Comparison of ENCODE assay signal across 8 cellular contexts in genomic region chr17:1783834-1784611, GRCh38. TPM values are rescaled to one million over a fixed set of nuclear protein-coding genes. Genes with fewer than 3 reads are reported as not detected.
A peak's percentile ranks its signal among the peaks of the same experiment; 100 is the strongest.
DNase-seq lines count a peak whose midpoint lies in the region; ATAC-seq and TF ChIP-seq lines count a peak whose summit lies in the region.

No MANE protein-coding gene starts in this region.

- no peaks in the 10 kb centered on the region for H3K27me3 ChIP-seq in Karpas-422 (ENCODE audit: low read length)
- H3K27me3 ChIP-seq in adipocyte (replicated peaks; ENCODE audit: control insufficient read depth, insufficient read depth, low read length), result no peaks in the 10 kb centered on the region
- no peaks in the 10 kb centered on the region for H3K27me3 ChIP-seq in heart left ventricle

- peak; percentile 47 for DNase-seq in EL
- peak; percentile 57 for DNase-seq in Karpas-422
- peak; percentile 82 for DNase-seq in adipocyte (ENCODE audit: low read depth)
- peak in 4 of 5 donors; percentile 75 to 91 (median 82) for DNase-seq in heart left ventricle
- peak; percentile 78 for DNase-seq in renal cortical epithelial cell (ENCODE audit: low read depth)
- no peak for DNase-seq in stimulated activated CD8-positive, alpha-beta memory T cell treated with anti-CD3 and anti-CD28 coated beads, Interleukin-4, amount 100 ng/mL, for 48 hours
- no peak for DNase-seq in NCI-H446 treated with DMSO at 0.1 percent for 48 hours (lab: John Stamatoyannopoulos, UW)
- no peak for DNase-seq in COR-L47 (lab: John Stamatoyannopoulos, UW)

- no peak overlapping the region for H2AFZ ChIP-seq in Karpas-422 (ENCODE audit: low read length)

- TF ChIP-seq CTCF in heart left ventricle (IDR thresholded peaks at IDR 0.05), result peak; percentile 45 to 81 (median 72)

- intact Hi-C loops in heart left ventricle (cut with DNase I), result loop anchor here (1.0 to 10.0 kb wide), 11 partner anchors 59 to 119 kb away; partner anchors contain the start of gene WDR81 (in 5 of the 10)

- H3K79me2 ChIP-seq in Karpas-422 (ENCODE audit: low read length), result no peaks in the 10 kb centered on the region

- H3K4me1 ChIP-seq in Karpas-422 (ENCODE audit: low read length) (no peaks in the 10 kb centered on the region), adipocyte (ENCODE audit: control insufficient read depth, insufficient read depth, low read length) (peaks cover 74% of the 10 kb centered on the region), heart left ventricle (peaks cover 5 to 89% (median 60%) of the 10 kb centered on the region in 12 donors)

- H3K4me3 ChIP-seq in Karpas-422 (ENCODE audit: low read length) (no peak overlapping the region), adipocyte (ENCODE audit: low read length) (peak overlapping the region; percentile 62), heart left ventricle (peak overlapping the region in 8 of 12 donors; percentile 12 to 43 (median 20))

- no peaks in the 10 kb centered on the region for H3K9me2 ChIP-seq in Karpas-422 (replicated peaks; ENCODE audit: insufficient read depth, low read length)

- no peaks in the 10 kb centered on the region for H4K20me1 ChIP-seq in Karpas-422 (ENCODE audit: insufficient read depth, low read depth, low read length)

- H3K9me3 ChIP-seq in Karpas-422 (ENCODE audit: low read length) (no peaks in the 10 kb centered on the region), adipocyte (ENCODE audit: control insufficient read depth, low read length) (no peaks in the 10 kb centered on the region), heart left ventricle (no peaks in the 10 kb centered on the region)

- H3K9ac ChIP-seq in Karpas-422 (ENCODE audit: low read length), result no peak overlapping the region
- peak overlapping the region; percentile 95 for H3K9ac ChIP-seq in adipocyte (ENCODE audit: low read length)

- 47 to 52% (median 50%) methylated on average over 16 of the region's 16 CpGs for WGBS in heart left ventricle, 4 donors

- peak in 1 of 2 donors; percentile 69 for TF ChIP-seq POLR2A in heart left ventricle (IDR thresholded peaks at IDR 0.05)

- ATAC-seq in heart left ventricle, result peak; percentile 74 to 86 (median 80)

- no peak overlapping the region for H3K4me2 ChIP-seq in Karpas-422 (ENCODE audit: low read depth, low read length, poor library complexity, severe bottlenecking)

- no peak overlapping the region for H3K27ac ChIP-seq in Karpas-422 (ENCODE audit: low read length)
- H3K27ac ChIP-seq in heart left ventricle, result peak overlapping the region; percentile 83 to 97 (median 92)

- H3K36me3 ChIP-seq in Karpas-422 (ENCODE audit: insufficient read depth, low read length) (peaks cover 24% of the 10 kb centered on the region; the same call in 1 of the 2 replicates), adipocyte (ENCODE audit: control insufficient read depth, insufficient read depth, low read length, severe bottlenecking) (peaks cover 6% of the 10 kb centered on the region), heart left ventricle (peaks cover 0 to 23% (median 12%) of the 10 kb centered on the region in 9 donors)

RNA-seq across cellular contexts. Expression of gene SERPINF1, which starts 22.2 kb away (rescaled TPM):
- total RNA-seq in Karpas-422 (2014; rRNA removed; shearing (Covaris generic); ENCODE audit: low replicate concordance), result 45.5 and 62.2 TPM in 2 replicates
- total RNA-seq in heart left ventricle, result 100 to 1,000 TPM in 5 of 9 donors, 10 to 100 TPM in 4; 67.5 to 460 (median 103) TPM
- polyA plus RNA-seq in heart left ventricle, result 100 to 1,000 TPM; 101 to 125 TPM
- 0.70 and 4.9 TPM in 2 replicates for total RNA-seq in renal cortical epithelial cell

RNA-seq across cellular contexts. Expression of gene SERPINF2, which starts 41.4 kb away (rescaled TPM):
- total RNA-seq in Karpas-422 (2014; rRNA removed; shearing (Covaris generic); ENCODE audit: low replicate concordance), result 0.19 and 0.32 TPM in 2 replicates
- 1 to 10 TPM in 2 of 9 donors, under 1 TPM in 6, not detected in 1; 0.25 to 1.8 (median 0.77) TPM for total RNA-seq in heart left ventricle
- 1 to 10 TPM in 1 of 2 donors, under 1 TPM in 1; 0.65 to 1.4 TPM for polyA plus RNA-seq in heart left ventricle
- 0.87 and 9.6 TPM in 2 replicates for total RNA-seq in renal cortical epithelial cell

RNA-seq across cellular contexts. Expression of gene SMYD4, which starts 45.7 kb away (rescaled TPM):
- total RNA-seq in Karpas-422 (2014; rRNA removed; shearing (Covaris generic); ENCODE audit: low replicate concordance), result 13.9 and 23.2 TPM in 2 replicates
- total RNA-seq in heart left ventricle (10 to 100 TPM in 3 of 9 donors, 1 to 10 TPM in 6; 5.2 to 15.9 (median 8.3) TPM), renal cortical epithelial cell (10.1 and 12.1 TPM in 2 replicates)
- polyA plus RNA-seq in heart left ventricle, result 1 to 10 TPM; 5.6 to 6.5 TPM

RNA-seq across cellular contexts. Expression of gene RPA1, which starts 45.8 kb away (rescaled TPM):
- total RNA-seq in Karpas-422 (2014; rRNA removed; shearing (Covaris generic); ENCODE audit: low replicate concordance), result 40.4 and 63.9 TPM in 2 replicates
- total RNA-seq in heart left ventricle, result 10 to 100 TPM; 20.1 to 87.4 (median 64.6) TPM
- 10 to 100 TPM; 10.4 to 35.0 TPM for polyA plus RNA-seq in heart left ventricle
- 26.6 and 59.5 TPM in 2 replicates for total RNA-seq in renal cortical epithelial cell

RNA-seq across cellular contexts. Expression of gene WDR81, which starts 59.5 kb away (rescaled TPM):
- total RNA-seq in Karpas-422 (2014; rRNA removed; shearing (Covaris generic); ENCODE audit: low replicate concordance), result 11.7 and 28.9 TPM in 2 replicates
- total RNA-seq in heart left ventricle (10 to 100 TPM in 4 of 9 donors, 1 to 10 TPM in 5; 7.2 to 29.0 (median 9.3) TPM), renal cortical epithelial cell (29.2 and 42.6 TPM in 2 replicates)
- polyA plus RNA-seq in heart left ventricle, result 10 to 100 TPM in 1 of 2 donors, 1 to 10 TPM in 1; 9.1 to 12.5 TPM

Comparison
In these comparisons a context has a peak if more than half of its experiments do, and no peak if none do; other contexts are left out.
1. DNase-seq: peak in EL (single experiment), Karpas-422 (single experiment), adipocyte (single experiment), heart left ventricle (4 of 5) and renal cortical epithelial cell (single experiment); none in stimulated activated CD8-positive, alpha-beta memory T cell treated with anti-CD3 and anti-CD28 coated beads, Interleukin-4, amount 100 ng/mL, for 48 hours (single experiment), NCI-H446 treated with DMSO at 0.1 percent for 48 hours (single experiment) and COR-L47 (single experiment).